Comparison of ENCODE assay signal across 25 cellular contexts in the genomic region with DNA sequence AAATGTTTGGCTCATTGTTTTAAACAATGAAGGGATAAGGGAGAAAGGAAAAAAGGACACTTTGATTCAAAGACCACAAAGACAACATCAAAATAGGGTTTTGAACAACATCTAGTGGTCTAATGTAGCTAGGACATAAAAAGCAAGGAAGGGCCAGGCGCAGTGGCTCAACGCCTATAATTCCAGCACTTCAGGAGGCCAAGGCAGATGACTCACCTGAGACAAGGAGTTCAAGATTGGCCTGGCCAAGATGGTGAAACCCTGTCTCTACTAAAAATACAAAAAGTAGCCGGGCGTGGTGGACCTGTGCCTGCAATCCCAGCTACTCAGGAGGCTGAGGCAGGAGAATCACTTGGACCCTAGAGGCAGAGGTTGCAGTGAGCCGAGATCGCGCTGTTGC.
"Had no signal": no experiment of that assay in that cellular context is flagged by ENCODE, and none has a peak within 500 bp of the region (broad histone marks: within the 10 kb centered on the region; RNA-seq: fewer than 3 reads in every experiment).

No MANE protein-coding gene starts in this region.

- H3K36me3 ChIP-seq: ovary, prostate gland had no signal

- H3K9me3 ChIP-seq: ovary, prostate gland, sigmoid colon, stomach, suprapubic skin, tibial artery had no signal

- DNase-seq: activated CD4-positive, alpha-beta memory T cell treated with anti-CD3 and anti-CD28 coated beads, Interleukin-2, amount 10 ng/mL, durations not matched to agents 7 days and 5 days; activated CD4-positive, alpha-beta T cell treated with anti-CD3 and anti-CD28 coated beads, Interleukin-2, amount 10 ng/mL, durations not matched to agents 7 days and 5 days; activated CD8-positive, alpha-beta memory T cell treated with anti-CD3 and anti-CD28 coated beads, Interleukin-2, amount 50 U/mL, for 48 hours; activated naive CD8-positive, alpha-beta T cell treated with anti-CD3 and anti-CD28 coated beads, Interleukin-2, amount 50 U/mL, for 24 hours; activated T-cell treated with anti-CD3 and anti-CD28 coated beads, Interleukin-2, amount 50 U/mL, for 4 hours; amygdala; dermis blood vessel endothelial cell; effector CD8-positive, alpha-beta T cell; head of caudate nucleus; hippocampal formation; naive B cell; ovary; retina; sigmoid colon; small intestine; stimulated activated CD4-positive, alpha-beta T cell treated with anti-CD3 and anti-CD28 coated beads, Interleukin-4, amount 100 ng/mL, for 4 hours; stimulated activated CD8-positive, alpha-beta memory T cell treated with anti-CD3 and anti-CD28 coated beads, Interleukin-4, amount 100 ng/mL, for 48 hours; stomach; tibial artery had no signal

- H3K27ac ChIP-seq: ovary, sigmoid colon, suprapubic skin, tibial artery had no signal

- H3K27me3 ChIP-seq: ovary, sigmoid colon, stomach, suprapubic skin, tibial artery had no signal

- ATAC-seq: activated naive CD8-positive, alpha-beta T cell treated with anti-CD3 and anti-CD28 coated beads, Interleukin-2, amount 50 U/mL, for 24 hours; activated T-cell treated with anti-CD3 and anti-CD28 coated beads, Interleukin-2, amount 50 U/mL, for 4 hours; activated T-helper 17 cell treated with anti-CD3 and anti-CD28 coated beads, Interleukin-2, amount 50 U/mL, for 72 hours; left lobe of liver; stimulated activated memory B cell treated with anti-CD40 and anti-IgM and Interleukin-4, amounts not matched to agents 10 μg/mL and 1 μg/mL and 100 μg/mL, for 72 hours had no signal

- H3K4me3 ChIP-seq: lung, ovary, prostate gland, sigmoid colon, stomach, suprapubic skin, tibial artery had no signal
